Comparison of ENCODE assay signal across 13 cellular contexts in genomic region chr7:2143981-2144595, GRCh38.
"Had no signal": no experiment of that assay in that cellular context is flagged by ENCODE, and none has a peak within 500 bp of the region (broad histone marks: within the 10 kb centered on the region; RNA-seq: fewer than 3 reads in every experiment).

No MANE protein-coding gene starts in this region.

- H3K4me3 ChIP-seq: coronary artery, lower lobe of right lung, right lobe of liver, spleen had no signal

- H3K9me3 Mint-ChIP-seq: mesothelial cell of epicardium had no signal

- H3K4me3 Mint-ChIP-seq: mesothelial cell of epicardium had no signal

- DNase-seq: activated naive CD4-positive, alpha-beta T cell treated with anti-CD3 and anti-CD28 coated beads, Interleukin-2, amount 50 U/mL, for 16 hours; activated T-cell treated with anti-CD3 and anti-CD28 coated beads, Interleukin-2, amount 50 U/mL, for 1 hour; central memory CD4-positive, alpha-beta T cell; effector CD4-positive, alpha-beta T cell; lower lobe of right lung; spleen; stimulated activated CD4-positive, alpha-beta T cell treated with anti-CD3 and anti-CD28 coated beads, Interleukin-1b, Interleukin-23, amount 100 ng/mL, for 48 hours; stimulated activated naive CD4-positive, alpha-beta T cell had no signal

- ATAC-seq: activated CD4-positive, CD25-positive, alpha-beta regulatory T cell treated with anti-CD3 and anti-CD28 coated beads, Interleukin-2, amount 50 U/mL, for 24 hours; lower lobe of right lung; right lobe of liver had no signal

- H3K27ac ChIP-seq: coronary artery, lower lobe of right lung, neutrophil, right lobe of liver, spleen had no signal

- H3K27ac Mint-ChIP-seq: mesothelial cell of epicardium had no signal

- H3K4me1 ChIP-seq: lower lobe of right lung, right lobe of liver had no signal

- H3K9me3 ChIP-seq: lower lobe of right lung, neutrophil, right lobe of liver, spleen had no signal

- H3K27me3 ChIP-seq: neutrophil, right lobe of liver, spleen had no signal
